ENCODE assay signal across 20 cellular contexts in genomic region chr4:14446311-14446710, GRCh38.
DNase-seq lines count a peak whose midpoint lies in the region; ATAC-seq, FAIRE-seq and TF ChIP-seq lines count a peak whose summit lies in the region.
"Had no signal": no experiment of that assay in that cellular context is flagged by ENCODE, and none has a peak within 500 bp of the region (broad histone marks: within the 10 kb centered on the region; RNA-seq: fewer than 3 reads in every experiment).

No MANE protein-coding gene starts in this region.

- intact Hi-C loops in pancreas (cut with DNase I) = no loop called here
- intact Hi-C loops in activated CD4-positive, alpha-beta T cell treated with anti-CD3 and anti-CD28 coated beads, Interleukin-2, amount 10 ng/mL, durations not matched to agents 24 days and 14 days (cut with micrococcal nuclease) = no loop called here

- no peak for FAIRE-seq in pancreas (lab: Jason Lieb, UNC)
- FAIRE-seq: HepG2 had no signal

- TF ChIP-seq CTCF in RWPE2 (IDR thresholded peaks at IDR 0.05; ENCODE audit: poor library complexity, severe bottlenecking) (no peak), pancreas (IDR thresholded peaks at IDR 0.05) (no peak)

- DNase-seq in EL (peak; percentile 52), RWPE2 (ENCODE audit: low spot score) (no peak), epithelial cell of prostate (ENCODE audit: low read depth, low spot score) (peak; percentile 73), pancreas (no peak), amygdala (lab: John Stamatoyannopoulos, UW) (no peak), T-helper 9 cell (no peak), GDM1 (lab: John Stamatoyannopoulos, UW) (no peak)
- DNase-seq in activated CD4-positive, alpha-beta T cell treated with anti-CD3 and anti-CD28 coated beads, Interleukin-2, amount 10 ng/mL, durations not matched to agents 24 days and 14 days = no peak
- DNase-seq: activated CD8-positive, alpha-beta memory T cell treated with anti-CD3 and anti-CD28 coated beads, Interleukin-2, amount 50 U/mL, for 4 hours; activated naive CD4-positive, alpha-beta T cell; Caco-2; HFFc6; left cardiac atrium; NCI-H1930; NCI-H510A; SHP77; stimulated activated CD4-positive, alpha-beta T cell treated with anti-CD3 and anti-CD28 coated beads, Interleukin-2, amount 100 ng/mL, for 24 hours had no signal

- H3K4me3 ChIP-seq in RWPE2 (ENCODE audit: severe bottlenecking) = no peak overlapping the region
- H3K4me3 ChIP-seq in pancreas = no peak overlapping the region

- no peak overlapping the region for H3K27ac Mint-ChIP-seq in activated CD4-positive, alpha-beta T cell treated with anti-CD3 and anti-CD28 coated beads, Interleukin-2, amount 10 ng/mL, durations not matched to agents 24 days and 14 days
- H3K27ac Mint-ChIP-seq: brain, HFFc6 had no signal

- peaks cover 5% of the 10 kb centered on the region for H3K9me3 Mint-ChIP-seq in activated CD4-positive, alpha-beta T cell treated with anti-CD3 and anti-CD28 coated beads, Interleukin-2, amount 10 ng/mL, durations not matched to agents 24 days and 14 days
- H3K9me3 Mint-ChIP-seq: brain, HFFc6 had no signal

- no peaks in the 10 kb centered on the region for H3K36me3 Mint-ChIP-seq in activated CD4-positive, alpha-beta T cell treated with anti-CD3 and anti-CD28 coated beads, Interleukin-2, amount 10 ng/mL, durations not matched to agents 24 days and 14 days (ENCODE audit: low read depth)
- H3K36me3 Mint-ChIP-seq: brain had no signal

- WGBS in pancreas, 2 donors = 55 to 56% methylated on average over 4 of the region's 4 CpGs

- peaks cover 10% of the 10 kb centered on the region for H3K4me1 ChIP-seq in RWPE2 (ENCODE audit: insufficient read depth, poor library complexity, severe bottlenecking)
- H3K4me1 ChIP-seq in pancreas = no peaks in the 10 kb centered on the region
- H3K4me1 ChIP-seq: Caco-2 had no signal

- H3K27me3 ChIP-seq in RWPE2 (ENCODE audit: insufficient read depth, poor library complexity, severe bottlenecking) (no peaks in the 10 kb centered on the region), pancreas (no peaks in the 10 kb centered on the region)

- no peaks in the 10 kb centered on the region for H3K4me1 Mint-ChIP-seq in activated CD4-positive, alpha-beta T cell treated with anti-CD3 and anti-CD28 coated beads, Interleukin-2, amount 10 ng/mL, durations not matched to agents 24 days and 14 days
- H3K4me1 Mint-ChIP-seq: brain had no signal

- H3K4me3 Mint-ChIP-seq in activated CD4-positive, alpha-beta T cell treated with anti-CD3 and anti-CD28 coated beads, Interleukin-2, amount 10 ng/mL, durations not matched to agents 24 days and 14 days = no peak overlapping the region
- H3K4me3 Mint-ChIP-seq: brain, HFFc6 had no signal

- H3K27ac ChIP-seq in RWPE2 (ENCODE audit: poor library complexity, severe bottlenecking) = peak overlapping the region; percentile 52
- H3K27ac ChIP-seq in epithelial cell of prostate = peak overlapping the region; percentile 77
- H3K27ac ChIP-seq in pancreas = no peak overlapping the region

- no peaks in the 10 kb centered on the region for H3K36me3 ChIP-seq in RWPE2 (ENCODE audit: low read depth)
- no peaks in the 10 kb centered on the region for H3K36me3 ChIP-seq in pancreas

- H3K9me3 ChIP-seq in RWPE2 (ENCODE audit: severe bottlenecking) = no peaks in the 10 kb centered on the region
- H3K9me3 ChIP-seq in pancreas = no peaks in the 10 kb centered on the region
- H3K9me3 ChIP-seq: Caco-2 had no signal

- no peaks in the 10 kb centered on the region for H3K27me3 Mint-ChIP-seq in activated CD4-positive, alpha-beta T cell treated with anti-CD3 and anti-CD28 coated beads, Interleukin-2, amount 10 ng/mL, durations not matched to agents 24 days and 14 days

- ATAC-seq in RWPE2 (ENCODE audit: low read depth) = peak; percentile 80
- peak in 3 of 4 donors; percentile 37 to 46 (median 46) for ATAC-seq in pancreas
- ATAC-seq: HepG2, left cardiac atrium, sciatic nerve had no signal

Comparison
In these comparisons a context has a peak if more than half of its experiments do, and no peak if none do; other contexts are left out.
1. DNase-seq: peak in EL (single experiment) and epithelial cell of prostate (single experiment); none in RWPE2 (single experiment), pancreas (0 of 6), amygdala (0 of 56), T-helper 9 cell (single experiment), activated CD4-positive, alpha-beta T cell treated with anti-CD3 and anti-CD28 coated beads, Interleukin-2, amount 10 ng/mL, durations not matched to agents 24 days and 14 days (single experiment) and GDM1 (single experiment).
2. H3K27ac ChIP-seq: peak in RWPE2 (single experiment) and epithelial cell of prostate (single experiment); none in pancreas (0 of 4).